ENCODE assay signal across 1 cellular context in genomic region chr7:127585044-127585953, GRCh38.
TF ChIP-seq lines count a peak whose summit lies in the region.

A gene with protein sequence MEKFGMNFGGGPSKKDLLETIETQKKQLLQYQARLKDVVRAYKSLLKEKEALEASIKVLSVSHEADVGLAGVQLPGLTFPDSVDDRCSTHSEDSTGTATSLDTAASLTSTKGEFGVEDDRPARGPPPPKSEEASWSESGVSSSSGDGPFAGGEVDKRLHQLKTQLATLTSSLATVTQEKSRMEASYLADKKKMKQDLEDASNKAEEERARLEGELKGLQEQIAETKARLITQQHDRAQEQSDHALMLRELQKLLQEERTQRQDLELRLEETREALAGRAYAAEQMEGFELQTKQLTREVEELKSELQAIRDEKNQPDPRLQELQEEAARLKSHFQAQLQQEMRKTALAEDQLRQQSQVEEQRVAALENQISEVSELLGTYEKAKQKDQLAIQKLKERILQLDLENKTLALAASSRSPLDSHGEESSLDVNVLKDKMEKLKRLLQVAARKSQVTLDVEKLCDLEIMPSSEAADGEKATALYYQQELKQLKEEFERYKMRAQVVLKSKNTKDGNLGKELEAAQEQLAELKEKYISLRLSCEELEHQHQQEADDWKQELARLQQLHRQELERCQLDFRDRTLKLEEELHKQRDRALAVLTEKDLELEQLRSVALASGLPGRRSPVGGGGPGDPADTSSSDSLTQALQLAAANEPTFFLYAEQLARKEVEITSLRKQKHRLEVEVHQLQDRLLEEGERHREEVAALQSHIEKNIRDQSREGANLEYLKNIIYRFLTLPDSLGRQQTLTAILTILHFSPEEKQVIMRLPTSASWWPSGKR (minus strand): TSS chr7:127585596. CDS start chr7:127585182, 414 bp downstream.

TF ChIP-seq in HepG2, 621 proteins besides CTCF, POLR2A, EP300 and RAD21 (continued from another document and continues in another):
- TF ChIP-seq, protein P1, sequence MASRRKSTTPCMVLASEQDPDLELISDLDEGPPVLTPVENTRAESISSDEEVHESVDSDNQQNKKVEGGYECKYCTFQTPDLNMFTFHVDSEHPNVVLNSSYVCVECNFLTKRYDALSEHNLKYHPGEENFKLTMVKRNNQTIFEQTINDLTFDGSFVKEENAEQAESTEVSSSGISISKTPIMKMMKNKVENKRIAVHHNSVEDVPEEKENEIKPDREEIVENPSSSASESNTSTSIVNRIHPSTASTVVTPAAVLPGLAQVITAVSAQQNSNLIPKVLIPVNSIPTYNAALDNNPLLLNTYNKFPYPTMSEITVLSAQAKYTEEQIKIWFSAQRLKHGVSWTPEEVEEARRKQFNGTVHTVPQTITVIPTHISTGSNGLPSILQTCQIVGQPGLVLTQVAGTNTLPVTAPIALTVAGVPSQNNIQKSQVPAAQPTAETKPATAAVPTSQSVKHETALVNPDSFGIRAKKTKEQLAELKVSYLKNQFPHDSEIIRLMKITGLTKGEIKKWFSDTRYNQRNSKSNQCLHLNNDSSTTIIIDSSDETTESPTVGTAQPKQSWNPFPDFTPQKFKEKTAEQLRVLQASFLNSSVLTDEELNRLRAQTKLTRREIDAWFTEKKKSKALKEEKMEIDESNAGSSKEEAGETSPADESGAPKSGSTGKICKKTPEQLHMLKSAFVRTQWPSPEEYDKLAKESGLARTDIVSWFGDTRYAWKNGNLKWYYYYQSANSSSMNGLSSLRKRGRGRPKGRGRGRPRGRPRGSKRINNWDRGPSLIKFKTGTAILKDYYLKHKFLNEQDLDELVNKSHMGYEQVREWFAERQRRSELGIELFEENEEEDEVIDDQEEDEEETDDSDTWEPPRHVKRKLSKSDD (CRISPR knock-in tag; IDR thresholded peaks at IDR 0.05; ENCODE audit: low read depth), result peak; percentile 45
- TF ChIP-seq POLR2AphosphoS2 (IDR thresholded peaks at IDR 0.05; ENCODE audit: low read depth, low read length) (no peak), ZNF333 (CRISPR knock-in tag; IDR thresholded peaks at IDR 0.05; ENCODE audit: borderline replicate concordance) (no peak), BATF2 (CRISPR knock-in tag; IDR thresholded peaks at IDR 0.05) (no peak), ZNF761 (CRISPR knock-in tag; conservative IDR thresholded peaks at IDR 0.05) (no peak), FLYWCH1 (CRISPR knock-in tag; IDR thresholded peaks at IDR 0.05) (no peak), IKZF1 (IDR thresholded peaks at IDR 0.05) (no peak), ZNF772 (CRISPR knock-in tag; IDR thresholded peaks at IDR 0.05) (peak; percentile 83), EED (CRISPR knock-in tag; IDR thresholded peaks at IDR 0.05) (no peak), POLR2AphosphoS5 (IDR thresholded peaks at IDR 0.05; ENCODE audit: low read depth, low read length) (peak; percentile 86), MAFK (conservative IDR thresholded peaks at IDR 0.05 in 1 of 2, IDR thresholded peaks at IDR 0.05 in 1 of 2; ENCODE audit: low read length in 2 of 2) (no peak), TOPORS (CRISPR knock-in tag; IDR thresholded peaks at IDR 0.05) (no peak), ZNF746 (CRISPR knock-in tag; IDR thresholded peaks at IDR 0.05) (no peak), ZMYM2 (CRISPR knock-in tag; IDR thresholded peaks at IDR 0.05) (no peak), NFYB (CRISPR knock-in tag; IDR thresholded peaks at IDR 0.05) (no peak), ZMYM3 (CRISPR knock-in tag; IDR thresholded peaks at IDR 0.05) (no peak), KDM2A (CRISPR knock-in tag; IDR thresholded peaks at IDR 0.05; ENCODE audit: borderline replicate concordance, low read depth) (peak; percentile 88; the same call in 1 of the 2 replicates), ELF1 (CRISPR knock-in tag; IDR thresholded peaks at IDR 0.05) (peak; percentile 95), ARHGAP35 (CRISPR knock-in tag; IDR thresholded peaks at IDR 0.05; ENCODE audit: borderline replicate concordance) (no peak), NONO (IDR thresholded peaks at IDR 0.05) (no peak), NONO (CRISPR knock-in tag; conservative IDR thresholded peaks at IDR 0.05) (no peak), ZNF205 (CRISPR knock-in tag; IDR thresholded peaks at IDR 0.05) (no peak), HBP1 (CRISPR knock-in tag; IDR thresholded peaks at IDR 0.05; ENCODE audit: low read depth) (peak; percentile 80; the same call in 1 of the 2 replicates), YEATS2 (CRISPR knock-in tag; IDR thresholded peaks at IDR 0.05; ENCODE audit: borderline replicate concordance) (peak; percentile 82; the same call in 1 of the 2 replicates), ZNF232 (CRISPR knock-in tag; IDR thresholded peaks at IDR 0.05; ENCODE audit: borderline replicate concordance) (no peak), AHR (CRISPR knock-in tag; IDR thresholded peaks at IDR 0.05) (no peak), USF2 (IDR thresholded peaks at IDR 0.05; ENCODE audit: low read depth, low read length) (no peak), USF2 (CRISPR knock-in tag; IDR thresholded peaks at IDR 0.05; ENCODE audit: borderline replicate concordance) (no peak), ZNF775 (CRISPR knock-in tag; IDR thresholded peaks at IDR 0.05; ENCODE audit: borderline replicate concordance) (no peak), ZNF512B (CRISPR knock-in tag; IDR thresholded peaks at IDR 0.05; ENCODE audit: borderline replicate concordance) (no peak), ZNF256 (CRISPR knock-in tag; conservative IDR thresholded peaks at IDR 0.05) (0 out of 2 replicates have a peak, but pooled peaks have one; percentile 16), GRHL1 (CRISPR knock-in tag; conservative IDR thresholded peaks at IDR 0.05) (no peak), POLR2G (IDR thresholded peaks at IDR 0.05; ENCODE audit: low read depth, low read length) (peak; percentile 82), ZKSCAN5 (CRISPR knock-in tag; IDR thresholded peaks at IDR 0.05) (no peak), ZEB1 (IDR thresholded peaks at IDR 0.05; ENCODE audit: insufficient replicate concordance, low read depth) (no peak), ZBTB14 (CRISPR knock-in tag; IDR thresholded peaks at IDR 0.05) (no peak), ZNF547 (CRISPR knock-in tag; IDR thresholded peaks at IDR 0.05) (peak; percentile 27; the same call in 1 of the 2 replicates), ZBTB38 (CRISPR knock-in tag; IDR thresholded peaks at IDR 0.05) (peak; percentile 99), ZFP41 (CRISPR knock-in tag; IDR thresholded peaks at IDR 0.05; ENCODE audit: borderline replicate concordance) (0 out of 2 replicates have a peak, but pooled peaks have one; percentile 52), KMT2A (CRISPR knock-in tag; IDR thresholded peaks at IDR 0.05) (peak; percentile 77), NCOA2 (CRISPR knock-in tag; IDR thresholded peaks at IDR 0.05) (no peak), KAT2B (IDR thresholded peaks at IDR 0.05; ENCODE audit: borderline replicate concordance, low read depth, low read length) (no peak)
- TF ChIP-seq, protein P2, sequence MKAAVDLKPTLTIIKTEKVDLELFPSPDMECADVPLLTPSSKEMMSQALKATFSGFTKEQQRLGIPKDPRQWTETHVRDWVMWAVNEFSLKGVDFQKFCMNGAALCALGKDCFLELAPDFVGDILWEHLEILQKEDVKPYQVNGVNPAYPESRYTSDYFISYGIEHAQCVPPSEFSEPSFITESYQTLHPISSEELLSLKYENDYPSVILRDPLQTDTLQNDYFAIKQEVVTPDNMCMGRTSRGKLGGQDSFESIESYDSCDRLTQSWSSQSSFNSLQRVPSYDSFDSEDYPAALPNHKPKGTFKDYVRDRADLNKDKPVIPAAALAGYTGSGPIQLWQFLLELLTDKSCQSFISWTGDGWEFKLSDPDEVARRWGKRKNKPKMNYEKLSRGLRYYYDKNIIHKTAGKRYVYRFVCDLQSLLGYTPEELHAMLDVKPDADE (CRISPR knock-in tag; IDR thresholded peaks at IDR 0.05), result no peak
- TF ChIP-seq, protein P3, sequence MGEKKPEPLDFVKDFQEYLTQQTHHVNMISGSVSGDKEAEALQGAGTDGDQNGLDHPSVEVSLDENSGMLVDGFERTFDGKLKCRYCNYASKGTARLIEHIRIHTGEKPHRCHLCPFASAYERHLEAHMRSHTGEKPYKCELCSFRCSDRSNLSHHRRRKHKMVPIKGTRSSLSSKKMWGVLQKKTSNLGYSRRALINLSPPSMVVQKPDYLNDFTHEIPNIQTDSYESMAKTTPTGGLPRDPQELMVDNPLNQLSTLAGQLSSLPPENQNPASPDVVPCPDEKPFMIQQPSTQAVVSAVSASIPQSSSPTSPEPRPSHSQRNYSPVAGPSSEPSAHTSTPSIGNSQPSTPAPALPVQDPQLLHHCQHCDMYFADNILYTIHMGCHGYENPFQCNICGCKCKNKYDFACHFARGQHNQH (CRISPR knock-in tag; IDR thresholded peaks at IDR 0.05), result peak; percentile 72; the same call in 1 of the 2 replicates
- TF ChIP-seq, protein P4, sequence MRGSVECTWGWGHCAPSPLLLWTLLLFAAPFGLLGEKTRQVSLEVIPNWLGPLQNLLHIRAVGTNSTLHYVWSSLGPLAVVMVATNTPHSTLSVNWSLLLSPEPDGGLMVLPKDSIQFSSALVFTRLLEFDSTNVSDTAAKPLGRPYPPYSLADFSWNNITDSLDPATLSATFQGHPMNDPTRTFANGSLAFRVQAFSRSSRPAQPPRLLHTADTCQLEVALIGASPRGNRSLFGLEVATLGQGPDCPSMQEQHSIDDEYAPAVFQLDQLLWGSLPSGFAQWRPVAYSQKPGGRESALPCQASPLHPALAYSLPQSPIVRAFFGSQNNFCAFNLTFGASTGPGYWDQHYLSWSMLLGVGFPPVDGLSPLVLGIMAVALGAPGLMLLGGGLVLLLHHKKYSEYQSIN (CRISPR knock-in tag; IDR thresholded peaks at IDR 0.05; ENCODE audit: borderline replicate concordance), result no peak
